7 cellular contexts compared by ENCODE assay signal in the genomic region with DNA sequence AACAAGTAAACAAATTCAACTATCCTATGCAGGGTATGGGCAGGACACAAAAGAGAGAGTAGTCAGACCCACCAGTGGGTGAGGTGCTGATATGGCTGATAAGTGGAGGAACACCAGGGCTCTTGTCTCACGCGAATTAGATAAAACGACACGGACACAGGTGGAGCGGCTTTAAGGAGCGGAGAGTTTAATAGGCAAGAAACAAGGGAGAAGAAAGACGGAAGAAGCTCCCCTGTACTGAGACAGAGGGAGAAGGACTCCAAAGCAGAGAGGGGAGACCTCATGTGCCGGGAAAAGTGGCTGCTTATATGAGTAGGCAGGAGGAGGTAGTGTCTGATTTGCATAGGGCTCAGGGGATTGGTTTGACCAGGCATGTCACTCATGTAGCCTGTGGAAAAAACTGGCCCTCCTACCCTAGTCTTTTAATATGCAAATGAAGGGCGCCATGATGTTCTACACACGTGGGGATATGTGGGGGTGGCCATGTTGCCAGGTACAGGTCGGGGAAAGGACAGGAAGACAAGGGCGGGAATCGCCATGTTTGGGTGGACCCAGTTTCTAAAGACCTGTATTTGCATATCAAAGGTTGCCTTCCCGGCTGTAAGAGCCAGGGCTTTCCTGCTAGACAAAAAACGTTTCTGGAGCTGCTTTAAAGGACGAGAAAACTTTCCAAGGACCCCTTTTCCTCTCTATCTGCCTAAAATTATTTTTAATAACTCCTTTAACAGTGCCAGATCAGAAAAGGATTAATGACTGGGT. TPM values are rescaled to one million over a fixed set of nuclear protein-coding genes. Genes with fewer than 3 reads are reported as not detected.
DNase-seq lines count a peak whose midpoint lies in the region; ATAC-seq and TF ChIP-seq lines count a peak whose summit lies in the region.

No MANE protein-coding gene starts in this region.

- DNase-seq in NCI-H510A (lab: John Stamatoyannopoulos, UW) = peak; percentile 93
- DNase-seq in activated CD8-positive, alpha-beta memory T cell treated with anti-CD3 and anti-CD28 coated beads, Interleukin-2, amount 50 U/mL, for 1 hour (ENCODE audit: extremely low read depth) = peak; percentile 41
- DNase-seq in endothelial cell (ENCODE audit: low spot score) = peak; percentile 71
- DNase-seq in stimulated activated CD8-positive, alpha-beta memory T cell treated with anti-CD3 and anti-CD28 coated beads, Interleukin-2, amount 100 ng/mL, for 48 hours (ENCODE audit: low read depth in 2 of 2) = peak; percentile 38 to 62

- peak overlapping the region; percentile 59 for H3K27ac Mint-ChIP-seq in endothelial cell (ENCODE audit: unreplicated experiment)

- peak overlapping the region; percentile 88 for H3K4me3 Mint-ChIP-seq in endothelial cell (ENCODE audit: unreplicated experiment)

- H3K4me1 ChIP-seq in mononuclear cell (ENCODE audit: insufficient read depth, low read length) = peaks cover 19% of the 10 kb centered on the region

- H3K27me3 ChIP-seq in mononuclear cell (ENCODE audit: insufficient read depth, low read length) = no peaks in the 10 kb centered on the region

- no peaks in the 10 kb centered on the region for H3K9me3 Mint-ChIP-seq in endothelial cell (ENCODE audit: unreplicated experiment)

- peaks cover 9% of the 10 kb centered on the region for H3K4me1 Mint-ChIP-seq in endothelial cell (ENCODE audit: unreplicated experiment)

- ATAC-seq in GM18867 (IDR thresholded peaks at IDR 0.05; ENCODE audit: unreplicated experiment) (peak; percentile 86), HG03066 (IDR thresholded peaks at IDR 0.05; ENCODE audit: low read depth, unreplicated experiment) (peak; percentile 83)

- H3K9me3 ChIP-seq in mononuclear cell (ENCODE audit: low read depth, low read length) = no peaks in the 10 kb centered on the region

- peaks cover 1% of the 10 kb centered on the region for H3K27me3 Mint-ChIP-seq in endothelial cell (ENCODE audit: unreplicated experiment)

- no peaks in the 10 kb centered on the region for H3K36me3 Mint-ChIP-seq in endothelial cell (ENCODE audit: low read depth, unreplicated experiment)

- TF ChIP-seq CTCF in endothelial cell (IDR thresholded peaks at IDR 0.05; ENCODE audit: unreplicated experiment) = no peak

- H3K4me3 ChIP-seq in mononuclear cell (ENCODE audit: low read length) = peak overlapping the region; percentile 32

RNA-seq across cellular contexts. Expression of a gene that starts 28.8 kb away (rescaled TPM):
- 1.5 TPM for total RNA-seq in endothelial cell (ENCODE audit: unreplicated experiment)
- total RNA-seq in mononuclear cell = 0.42 TPM

RNA-seq across cellular contexts. Expression of a gene that starts 39.4 kb away (rescaled TPM):
- total RNA-seq in endothelial cell (ENCODE audit: unreplicated experiment) (601 TPM), mononuclear cell (1,082 TPM)

Comparison
In these comparisons a context has a peak if more than half of its experiments do, and no peak if none do; other contexts are left out.
1. Peak in every context shown above with its lines: DNase-seq, ATAC-seq and H3K4me3 ChIP-seq.
2. DNase-seq: peak in every context shown above with its lines; median percentile 93 in NCI-H510A; 71 in endothelial cell; 50 in stimulated activated CD8-positive, alpha-beta memory T cell treated with anti-CD3 and anti-CD28 coated beads, Interleukin-2, amount 100 ng/mL, for 48 hours; 41 in activated CD8-positive, alpha-beta memory T cell treated with anti-CD3 and anti-CD28 coated beads, Interleukin-2, amount 50 U/mL, for 1 hour.